Comparison of ENCODE assay signal across 25 cellular contexts in genomic region chr17:68674271-68674925, GRCh38.
A peak's percentile ranks its signal among the peaks of the same experiment; 100 is the strongest.
DNase-seq lines count a peak whose midpoint lies in the region; ATAC-seq and TF ChIP-seq lines count a peak whose summit lies in the region.
"Had no signal": no experiment of that assay in that cellular context is flagged by ENCODE, and none has a peak within 500 bp of the region (broad histone marks: within the 10 kb centered on the region; RNA-seq: fewer than 3 reads in every experiment).

No MANE protein-coding gene starts in this region.

- intact Hi-C loops in aorta (cut with DNase I): no loop called here

- no peak overlapping the region for H3K27ac ChIP-seq in endodermal cell (ENCODE audit: low read depth, low read length)
- H3K27ac ChIP-seq in mesendoderm (ENCODE audit: low read depth, low read length): no peak overlapping the region
- H3K27ac ChIP-seq in aorta (ENCODE audit: low read depth in 1 of 2, low read length in 2 of 2): no peak overlapping the region
- H3K27ac ChIP-seq: BLaER1, HL-60, KMS-11, SK-N-MC had no signal

- H2BK120ac ChIP-seq in mesendoderm (ENCODE audit: low read depth, low read length): no peak overlapping the region

- H3K9ac ChIP-seq in endodermal cell (ENCODE audit: extremely low read depth, low read length, poor library complexity, severe bottlenecking) (no peak overlapping the region), mesendoderm (ENCODE audit: low read length) (no peak overlapping the region)
- H3K9ac ChIP-seq: BLaER1, KMS-11 had no signal

- POLR2A ChIA-PET in activated CD8-positive, alpha-beta T cell treated with anti-CD3 and anti-CD28 coated beads, Interleukin-2, amount 10 ng/mL, durations not matched to agents 7 days and 5 days (lab: Charles Lee): no interaction called here

- no peak overlapping the region for H2BK5ac ChIP-seq in mesendoderm (ENCODE audit: low read length)

- WGBS in endodermal cell (ENCODE audit: insufficient coverage in 1 of 2, insufficient read length in 1 of 2), 2 experiments: 92 to 97% methylated on average over 12 to 13 of the region's 13 CpGs
- WGBS in mesendoderm (ENCODE audit: extremely low coverage, insufficient coverage, low lambda C conversion rate): no CpG with 5 or more reads among the region's 13 CpGs
- WGBS in aorta, 2 donors: 87 to 88% methylated on average over 13 of the region's 13 CpGs

- H3K36me3 ChIP-seq in endodermal cell (ENCODE audit: control insufficient read depth, insufficient read depth, low read length) (no peaks in the 10 kb centered on the region), mesendoderm (ENCODE audit: control insufficient read depth, insufficient read depth, low read length) (no peaks in the 10 kb centered on the region), aorta (ENCODE audit: control insufficient read depth in 1 of 2, insufficient read depth in 2 of 2, low read length in 1 of 2) (no peaks in the 10 kb centered on the region)
- H3K36me3 ChIP-seq: BLaER1 had no signal

- H3K79me1 ChIP-seq in mesendoderm (ENCODE audit: low read length): no peaks in the 10 kb centered on the region

- H3K36me3 Mint-ChIP-seq in endodermal cell (ENCODE audit: low read depth): no peaks in the 10 kb centered on the region
- no peaks in the 10 kb centered on the region for H3K36me3 Mint-ChIP-seq in activated CD8-positive, alpha-beta T cell treated with anti-CD3 and anti-CD28 coated beads, Interleukin-2, amount 10 ng/mL, durations not matched to agents 7 days and 5 days (ENCODE audit: low read depth)
- H3K36me3 Mint-ChIP-seq: CD4-positive, CD25-positive, alpha-beta regulatory T cell; IgD-negative memory B cell had no signal

- H2AK5ac ChIP-seq in mesendoderm (ENCODE audit: low read length): no peak overlapping the region

- H3K9me3 ChIP-seq in endodermal cell (ENCODE audit: control insufficient read depth, low read length) (no peaks in the 10 kb centered on the region), aorta (ENCODE audit: control insufficient read depth, low read length) (no peaks in the 10 kb centered on the region)
- H3K9me3 ChIP-seq: BLaER1 had no signal

- no peak for ATAC-seq in aorta (ENCODE audit: low FRiP score)
- ATAC-seq in activated CD8-positive, alpha-beta T cell treated with anti-CD3 and anti-CD28 coated beads, Interleukin-2, amount 10 ng/mL, durations not matched to agents 7 days and 5 days: no peak
- ATAC-seq: GM12878, Panc1 had no signal

- DNase-seq in EL: peak; percentile 35
- DNase-seq in endodermal cell: peak; percentile 44
- DNase-seq in mesendoderm: peak; percentile 14
- DNase-seq in stromal cell of bone marrow (ENCODE audit: low read depth): peak; percentile 26
- DNase-seq in aorta: no peak
- no peak for DNase-seq in medulla oblongata (ENCODE audit: extremely low spot score)
- DNase-seq in activated CD8-positive, alpha-beta T cell treated with anti-CD3 and anti-CD28 coated beads, Interleukin-2, amount 10 ng/mL, durations not matched to agents 7 days and 5 days: no peak
- DNase-seq: CD4-positive, CD25-positive, alpha-beta regulatory T cell; GDM1; GOT3; HCEC 1CT; NCI-H1048; NCI-H1417; NCI-H1694; NCI-H2029 treated with DMSO at 0.1 percent for 48 hours; NCI-H2227 treated with DMSO at 0.1 percent for 48 hours; NCI-H526 treated with DMSO at 0.1 percent for 48 hours; SIG-M5 had no signal

- H3K4ac ChIP-seq in mesendoderm (ENCODE audit: low read depth, low read length): no peak overlapping the region

- no peak overlapping the region for H3K23ac ChIP-seq in mesendoderm (ENCODE audit: low read length)

- no peak overlapping the region for H2BK15ac ChIP-seq in mesendoderm (replicated peaks; ENCODE audit: low read depth)

- no peaks in the 10 kb centered on the region for H3K27me3 ChIP-seq in endodermal cell (ENCODE audit: control insufficient read depth, insufficient read depth, low read length, poor library complexity, severe bottlenecking)
- no peaks in the 10 kb centered on the region for H3K27me3 ChIP-seq in mesendoderm (ENCODE audit: insufficient read depth, low read length, poor library complexity)
- no peaks in the 10 kb centered on the region for H3K27me3 ChIP-seq in aorta (ENCODE audit: control insufficient read depth in 1 of 2, insufficient read depth in 2 of 2, low read length in 1 of 2)
- H3K27me3 ChIP-seq: BLaER1 had no signal

- TF ChIP-seq CTCF in endodermal cell (conservative IDR thresholded peaks at IDR 0.05): no peak

- H3K27me3 Mint-ChIP-seq in endodermal cell (ENCODE audit: insufficient read depth): no peaks in the 10 kb centered on the region
- peaks cover 6% of the 10 kb centered on the region for H3K27me3 Mint-ChIP-seq in activated CD8-positive, alpha-beta T cell treated with anti-CD3 and anti-CD28 coated beads, Interleukin-2, amount 10 ng/mL, durations not matched to agents 7 days and 5 days (ENCODE audit: low read depth)

- H4K5ac ChIP-seq in mesendoderm (ENCODE audit: low read length): no peak overlapping the region

- no peak overlapping the region for H3K4me3 ChIP-seq in endodermal cell (ENCODE audit: low read length)
- no peak overlapping the region for H3K4me3 ChIP-seq in mesendoderm (ENCODE audit: low read length)
- no peak overlapping the region for H3K4me3 ChIP-seq in aorta (ENCODE audit: low read length in 2 of 2)
- H3K4me3 ChIP-seq: BLaER1, GM12878, SK-N-MC had no signal

- H3K4me2 ChIP-seq in mesendoderm (ENCODE audit: low read length): no peak overlapping the region
- H3K4me2 ChIP-seq: BLaER1, KMS-11 had no signal

- peaks cover 3% of the 10 kb centered on the region for H3K9me3 Mint-ChIP-seq in endodermal cell
- no peaks in the 10 kb centered on the region for H3K9me3 Mint-ChIP-seq in activated CD8-positive, alpha-beta T cell treated with anti-CD3 and anti-CD28 coated beads, Interleukin-2, amount 10 ng/mL, durations not matched to agents 7 days and 5 days (ENCODE audit: insufficient read depth)

- H3K79me2 ChIP-seq in mesendoderm (ENCODE audit: control insufficient read depth, insufficient read depth, low read length): no peaks in the 10 kb centered on the region

- H3K56ac ChIP-seq in mesendoderm (ENCODE audit: low read length): no peak overlapping the region

- H3K4me1 ChIP-seq in endodermal cell (ENCODE audit: control insufficient read depth, insufficient read depth, low read length) (peaks cover 4% of the 10 kb centered on the region), mesendoderm (ENCODE audit: control insufficient read depth, low read depth, low read length) (no peaks in the 10 kb centered on the region), aorta (ENCODE audit: control insufficient read depth in 1 of 2, insufficient read depth in 2 of 2, low read length in 2 of 2) (no peaks in the 10 kb centered on the region)

- H3K4me1 Mint-ChIP-seq in endodermal cell: peaks cover 10% of the 10 kb centered on the region
- no peaks in the 10 kb centered on the region for H3K4me1 Mint-ChIP-seq in activated CD8-positive, alpha-beta T cell treated with anti-CD3 and anti-CD28 coated beads, Interleukin-2, amount 10 ng/mL, durations not matched to agents 7 days and 5 days (ENCODE audit: low read depth)
- H3K4me1 Mint-ChIP-seq: CD4-positive, CD25-positive, alpha-beta regulatory T cell; IgD-negative memory B cell had no signal

- H3K4me3 Mint-ChIP-seq in endodermal cell: no peak overlapping the region
- H3K4me3 Mint-ChIP-seq in activated CD8-positive, alpha-beta T cell treated with anti-CD3 and anti-CD28 coated beads, Interleukin-2, amount 10 ng/mL, durations not matched to agents 7 days and 5 days: no peak overlapping the region
- H3K4me3 Mint-ChIP-seq: CD4-positive, CD25-positive, alpha-beta regulatory T cell; IgD-negative memory B cell had no signal

- no peak overlapping the region for H4K8ac ChIP-seq in mesendoderm (ENCODE audit: low read depth, low read length)

- no peak overlapping the region for H3K18ac ChIP-seq in mesendoderm (ENCODE audit: low read length)

- CTCF ChIA-PET in activated CD8-positive, alpha-beta T cell treated with anti-CD3 and anti-CD28 coated beads, Interleukin-2, amount 10 ng/mL, durations not matched to agents 7 days and 5 days (lab: Charles Lee): no interaction called here

- no peak overlapping the region for H3K27ac Mint-ChIP-seq in endodermal cell
- no peak overlapping the region for H3K27ac Mint-ChIP-seq in activated CD8-positive, alpha-beta T cell treated with anti-CD3 and anti-CD28 coated beads, Interleukin-2, amount 10 ng/mL, durations not matched to agents 7 days and 5 days
- H3K27ac Mint-ChIP-seq: IgD-negative memory B cell had no signal

Comparison
In these comparisons a context has a peak if more than half of its experiments do, and no peak if none do; other contexts are left out.
1. DNase-seq: peak in EL (single experiment), endodermal cell (single experiment), mesendoderm (single experiment) and stromal cell of bone marrow (single experiment); none in aorta (0 of 2), medulla oblongata (single experiment) and activated CD8-positive, alpha-beta T cell treated with anti-CD3 and anti-CD28 coated beads, Interleukin-2, amount 10 ng/mL, durations not matched to agents 7 days and 5 days (single experiment).